ENCODE assay signal across 24 cellular contexts in the genomic region with DNA sequence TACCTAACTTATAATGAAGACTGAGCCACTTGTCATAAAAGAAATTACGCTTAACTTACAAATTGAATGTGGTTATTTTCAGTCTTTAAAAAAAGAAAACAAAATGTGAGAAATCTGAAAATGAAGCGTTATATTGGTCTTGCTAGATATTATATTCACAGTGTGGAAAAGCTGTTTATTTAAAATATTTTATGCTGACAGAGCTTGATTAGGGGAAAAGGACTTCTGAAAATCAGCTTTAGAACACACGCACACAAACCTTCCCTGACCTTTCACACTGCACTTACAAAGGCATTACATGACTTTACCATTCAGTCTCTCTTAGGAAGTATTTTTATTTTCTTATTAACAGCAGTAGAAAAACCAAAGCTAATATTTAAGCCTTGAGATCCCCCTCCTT.
DNase-seq lines count a peak whose midpoint lies in the region; ATAC-seq, FAIRE-seq and TF ChIP-seq lines count a peak whose summit lies in the region.
"Had no signal": no experiment of that assay in that cellular context is flagged by ENCODE, and none has a peak within 500 bp of the region (broad histone marks: within the 10 kb centered on the region; RNA-seq: fewer than 3 reads in every experiment).

No MANE protein-coding gene starts in this region.

- 96% methylated on average over 3 of the region's 3 CpGs for WGBS in HepG2 (ENCODE audit: low lambda C conversion rate)
- WGBS in right lobe of liver (ENCODE audit: insufficient coverage, low coverage, low lambda C conversion rate, missing lambda C conversion rate) = 86% methylated on average over 3 of the region's 3 CpGs
- WGBS in K562 (ENCODE audit: insufficient coverage, low coverage, missing lambda C conversion rate) = 67% methylated on average over 3 of the region's 3 CpGs

- no TSS peak for BruUV-seq in HepG2 (replicated peaks; lab: Mats Ljungman, UMichigan)
- no TSS peak for BruUV-seq in K562 (replicated peaks; lab: Mats Ljungman, UMichigan)

- peaks cover 27% of the 10 kb centered on the region for H3K4me1 Mint-ChIP-seq in progenitor cell of endocrine pancreas (ENCODE audit: low read depth)
- H3K4me1 Mint-ChIP-seq: B cell; CD4-positive, CD25-positive, alpha-beta regulatory T cell had no signal

- H3K27ac ChIP-seq in HepG2 (ENCODE audit: extremely low read length, insufficient read depth, low read length) (peak overlapping the region; percentile 29), right lobe of liver (no peak overlapping the region), K562 (ENCODE audit: extremely low read depth, low read depth, low read length) (no peak overlapping the region), WERI-Rb-1 (no peak overlapping the region)
- H3K27ac ChIP-seq: BLaER1, C4-2B, GM23248 had no signal

- no peak for TF ChIP-seq CTCF in HepG2 (CRISPR knock-in tag; IDR thresholded peaks at IDR 0.05)
- no peak for TF ChIP-seq CTCF in right lobe of liver (IDR thresholded peaks at IDR 0.05)
- no peak for TF ChIP-seq CTCF in K562 (IDR thresholded peaks at IDR 0.05 in 2 of 3, conservative IDR thresholded peaks at IDR 0.05 in 1 of 3; ENCODE audit: insufficient read depth in 2 of 3, low read depth in 1 of 3, low read length in 3 of 3)
- TF ChIP-seq CTCF in progenitor cell of endocrine pancreas (IDR thresholded peaks at IDR 0.05; ENCODE audit: unreplicated experiment) = no peak
- no peak for TF ChIP-seq CTCF in WERI-Rb-1 (IDR thresholded peaks at IDR 0.05; ENCODE audit: low read depth, low read length)

- no peaks in the 10 kb centered on the region for H3K36me3 ChIP-seq in HepG2 (replicated peaks in 1 of 2; ENCODE audit: control insufficient read depth in 1 of 2, insufficient read depth in 2 of 2, low read length in 2 of 2)
- no peaks in the 10 kb centered on the region for H3K36me3 ChIP-seq in right lobe of liver
- no peaks in the 10 kb centered on the region for H3K36me3 ChIP-seq in K562 (ENCODE audit: control insufficient read depth, insufficient read depth, low read length)
- H3K36me3 ChIP-seq in WERI-Rb-1 = no peaks in the 10 kb centered on the region
- H3K36me3 ChIP-seq: BLaER1 had no signal

- H3K27me3 ChIP-seq in HepG2 (ENCODE audit: control insufficient read depth in 1 of 2, insufficient read depth in 2 of 2, low read length in 2 of 2) (no peaks in the 10 kb centered on the region), right lobe of liver (no peaks in the 10 kb centered on the region), K562 (ENCODE audit: control insufficient read depth in 2 of 2, insufficient read depth in 2 of 2, low read length in 2 of 2) (no peaks in the 10 kb centered on the region), WERI-Rb-1 (ENCODE audit: insufficient read depth, low read depth, severe bottlenecking) (no peaks in the 10 kb centered on the region)
- H3K27me3 ChIP-seq: BLaER1 had no signal

- H3K9ac ChIP-seq in HepG2 (ENCODE audit: insufficient read depth, low read depth, low read length) (no peak overlapping the region), K562 (ENCODE audit: insufficient read depth in 1 of 2, low read depth in 2 of 2, low read length in 2 of 2) (no peak overlapping the region)
- H3K9ac ChIP-seq: BLaER1, GM23248 had no signal

- H4K20me1 ChIP-seq in HepG2 (ENCODE audit: insufficient read depth, low read length) (no peaks in the 10 kb centered on the region), K562 (replicated peaks; ENCODE audit: control insufficient read depth, insufficient read depth, low read length) (no peaks in the 10 kb centered on the region)
- H4K20me1 ChIP-seq: BLaER1 had no signal

- peaks cover 45% of the 10 kb centered on the region for H3K4me1 ChIP-seq in HepG2 (ENCODE audit: insufficient read depth, low read length)
- H3K4me1 ChIP-seq in right lobe of liver = peaks cover 0 to 11% (median 0%) of the 10 kb centered on the region in 4 donors
- peaks cover 0 to 5% of the 10 kb centered on the region in 2 experiments; a peak in 2 of 5 replicates for H3K4me1 ChIP-seq in K562 (replicated peaks in 1 of 2; ENCODE audit: control insufficient read depth in 2 of 2, insufficient read depth in 2 of 2, low read length in 2 of 2)

- H3K4me2 ChIP-seq in HepG2 (ENCODE audit: low read depth, low read length) (no peak overlapping the region), K562 (ENCODE audit: insufficient read depth, low read length) (no peak overlapping the region)
- H3K4me2 ChIP-seq: BLaER1 had no signal

- H3K9me3 ChIP-seq in HepG2 (ENCODE audit: low read length) (no peaks in the 10 kb centered on the region), right lobe of liver (no peaks in the 10 kb centered on the region), K562 (replicated peaks; ENCODE audit: control insufficient read depth, insufficient read depth, low read depth, low read length) (no peaks in the 10 kb centered on the region), WERI-Rb-1 (ENCODE audit: severe bottlenecking) (no peaks in the 10 kb centered on the region)
- H3K9me3 ChIP-seq: BLaER1 had no signal

- H3K27me3 Mint-ChIP-seq in progenitor cell of endocrine pancreas = no peaks in the 10 kb centered on the region
- H3K27me3 Mint-ChIP-seq: B cell; CD4-positive, CD25-positive, alpha-beta regulatory T cell had no signal

- no peak overlapping the region for H2AFZ ChIP-seq in HepG2 (ENCODE audit: low read length)
- no peak overlapping the region for H2AFZ ChIP-seq in K562 (ENCODE audit: low read depth, low read length)
- H2AFZ ChIP-seq: GM23248 had no signal

- no peaks in the 10 kb centered on the region for H3K79me2 ChIP-seq in HepG2 (ENCODE audit: insufficient read depth, low read length)
- H3K79me2 ChIP-seq in K562 (ENCODE audit: control insufficient read depth, insufficient read depth, low read length) = no peaks in the 10 kb centered on the region

- H3K27ac Mint-ChIP-seq in progenitor cell of endocrine pancreas = peak overlapping the region; percentile 21
- H3K27ac Mint-ChIP-seq: B cell; CD8-positive, alpha-beta T cell had no signal

- TF ChIP-seq POLR2A in HepG2 (IDR thresholded peaks at IDR 0.05; ENCODE audit: insufficient read depth in 1 of 2, low read depth in 2 of 2, low read length in 2 of 2) (no peak), right lobe of liver (IDR thresholded peaks at IDR 0.05) (no peak), K562 (conservative IDR thresholded peaks at IDR 0.05) (no peak)

- CTCF ChIA-PET in HepG2 (lab: Yijun Ruan, JAX; ENCODE audit: low intra/inter-chr PET ratio, low total read pairs) (no interaction called here), K562 (lab: Yijun Ruan, JAX; ENCODE audit: low intra/inter-chr PET ratio) (no interaction called here)

- no peak overlapping the region for H3K4me3 Mint-ChIP-seq in progenitor cell of endocrine pancreas (ENCODE audit: low read depth)
- H3K4me3 Mint-ChIP-seq: B cell; CD4-positive, CD25-positive, alpha-beta regulatory T cell; CD8-positive, alpha-beta T cell had no signal

- FAIRE-seq in HepG2 (lab: Jason Lieb, UNC) (no peak), K562 (lab: Jason Lieb, UNC) (no peak)
- FAIRE-seq: D721Med, GM12891, GM18507, H1 had no signal

- H3K36me3 Mint-ChIP-seq in progenitor cell of endocrine pancreas (ENCODE audit: insufficient read depth) = peaks cover 2% of the 10 kb centered on the region
- H3K36me3 Mint-ChIP-seq: CD4-positive, CD25-positive, alpha-beta regulatory T cell; CD8-positive, alpha-beta T cell had no signal

- H3K4me3 ChIP-seq in HepG2 (replicated peaks in 1 of 3; ENCODE audit: insufficient read depth in 1 of 3, low read depth in 2 of 3, low read length in 3 of 3) = no peak overlapping the region
- H3K4me3 ChIP-seq in right lobe of liver = no peak overlapping the region
- no peak overlapping the region for H3K4me3 ChIP-seq in K562
- no peak overlapping the region for H3K4me3 ChIP-seq in WERI-Rb-1 (ENCODE audit: low read depth, low read length)
- H3K4me3 ChIP-seq: BLaER1, GM23248 had no signal

- in situ Hi-C loops in HepG2 (cut with HindIII; ENCODE audit: extremely low pct_ligation_motif_present, low pct_unique_long_range_greater_than_20kb) (no loop called here), K562 (cut with MboI) (no loop called here)

- TF ChIP-seq EP300 in HepG2 (IDR thresholded peaks at IDR 0.05; ENCODE audit: low read depth in 2 of 2, low read length in 2 of 2) (no peak), HepG2 (CRISPR knock-in tag; IDR thresholded peaks at IDR 0.05; ENCODE audit: borderline replicate concordance) (no peak), K562 (IDR thresholded peaks at IDR 0.05; ENCODE audit: low read length) (no peak)

- ATAC-seq in HepG2 (no peak), right lobe of liver (no peak), K562 (no peak), GM19395 (IDR thresholded peaks at IDR 0.05; ENCODE audit: unreplicated experiment) (no peak)
- ATAC-seq: CD8-positive, alpha-beta T cell had no signal

- POLR2A ChIA-PET in HepG2 (lab: Yijun Ruan, JAX) (no interaction called here), K562 (lab: Yijun Ruan, JAX) (no interaction called here)

- no peaks in the 10 kb centered on the region for H3K9me1 ChIP-seq in K562 (ENCODE audit: control insufficient read depth, insufficient read depth, low read length)

- H3K9me3 Mint-ChIP-seq in progenitor cell of endocrine pancreas (ENCODE audit: low read depth) = peaks cover 2% of the 10 kb centered on the region
- H3K9me3 Mint-ChIP-seq: CD4-positive, CD25-positive, alpha-beta regulatory T cell; CD8-positive, alpha-beta T cell had no signal

- intact Hi-C loops in HepG2 (cut with micrococcal nuclease; ENCODE audit: unreplicated experiment) = no loop called here
- intact Hi-C loops in right lobe of liver (cut with DNase I) = no loop called here
- intact Hi-C loops in K562 (cut with micrococcal nuclease) = no loop called here

- DNase-seq in HepG2 (ENCODE audit: low spot score) (no peak), right lobe of liver (no peak), NCI-H82 (lab: John Stamatoyannopoulos, UW) (peak; percentile 40), K562 (ENCODE audit: extremely low read depth in 1 of 4, low spot score in 3 of 4) (no peak), progenitor cell of endocrine pancreas (ENCODE audit: low spot score, unreplicated experiment) (no peak), WERI-Rb-1 (no peak), AG08396 (ENCODE audit: low spot score) (no peak)
- DNase-seq: 8988T; CD4-positive, CD25-positive, alpha-beta regulatory T cell; CD8-positive, alpha-beta T cell; DMS 273 treated with DMSO at 0.1 percent for 48 hours; DMS79; EL; GM23248; H7; HCEC 1CT had no signal

- TF ChIP-seq RAD21 in HepG2 (CRISPR knock-in tag; IDR thresholded peaks at IDR 0.05) (no peak), K562 (CRISPR knock-in tag; conservative IDR thresholded peaks at IDR 0.05 in 1 of 2, IDR thresholded peaks at IDR 0.05 in 1 of 2) (no peak)

TF ChIP-seq in HepG2, 621 proteins besides CTCF, POLR2A, EP300 and RAD21:
- TF ChIP-seq MAFK (conservative IDR thresholded peaks at IDR 0.05 in 1 of 2, IDR thresholded peaks at IDR 0.05 in 1 of 2; ENCODE audit: low read length in 2 of 2) = peak; percentile 54 to 75
- no peak for TF ChIP-seq ZNF256 (CRISPR knock-in tag; conservative IDR thresholded peaks at IDR 0.05)
- peak; percentile 65; the same call in 1 of the 2 replicates for TF ChIP-seq MAFF (IDR thresholded peaks at IDR 0.05; ENCODE audit: low read depth, low read length)

TF ChIP-seq in K562, 482 proteins besides CTCF, POLR2A, EP300 and RAD21:
- no peak for TF ChIP-seq FOXJ3 (CRISPR knock-in tag; IDR thresholded peaks at IDR 0.05)
- TF ChIP-seq MAFF (IDR thresholded peaks at IDR 0.05; ENCODE audit: low read length) = peak; percentile 16; the same call in 1 of the 2 replicates
- peak; percentile 50; the same call in 1 of the 2 replicates for TF ChIP-seq ZNF316 (IDR thresholded peaks at IDR 0.05)
